Comparison of ENCODE assay signal across 15 cellular contexts in genomic region chr1:5950994-5951749, GRCh38.
"Had no signal": no experiment of that assay in that cellular context is flagged by ENCODE, and none has a peak within 500 bp of the region (broad histone marks: within the 10 kb centered on the region; RNA-seq: fewer than 3 reads in every experiment).

No MANE protein-coding gene starts in this region.

- H3K36me3 Mint-ChIP-seq: natural killer cell had no signal

- H3K4me3 ChIP-seq: lung, psoas muscle, right lobe of liver, spleen, upper lobe of left lung had no signal

- ATAC-seq: natural killer cell; psoas muscle; stimulated activated memory B cell treated with anti-CD40 and anti-IgM and Interleukin-4, amounts not matched to agents 10 μg/mL and 1 μg/mL and 100 μg/mL, for 72 hours had no signal

- H3K27me3 ChIP-seq: right lobe of liver, spleen, upper lobe of left lung had no signal

- DNase-seq: hypothalamus; natural killer cell; nucleus accumbens; spleen; stimulated activated CD4-positive, alpha-beta T cell treated with anti-CD3 and anti-CD28 coated beads, Interleukin-1b, Interleukin-23, amount 100 ng/mL, for 48 hours; upper lobe of left lung had no signal

- H3K36me3 ChIP-seq: right lobe of liver had no signal

- H3K9me3 Mint-ChIP-seq: activated naive CD4-positive, alpha-beta T cell treated with anti-CD3 and anti-CD28 coated beads, Interleukin-2, amount 50 U/mL, for 24 hours; activated T-helper 2 cell treated with anti-CD3 and anti-CD28 coated beads, Interferon-gamma antibody, Interleukin-2, Interleukin-4, amounts not matched to agents 10 μg/mL and 5 μg/mL and 100 μg/mL, durations not matched to agents 14 hours and 24 hours and 36 hours; central memory CD8-positive, alpha-beta T cell; dendritic cell treated with granulocyte-macrophage colony-stimulating factor and Interleukin-4, amounts not matched to agents 40 ng/mL and 50 ng/mL, for 4 days; natural killer cell; stimulated activated memory B cell treated with anti-CD40 and anti-IgM and Interleukin-4, amounts not matched to agents 10 μg/mL and 1 μg/mL and 100 μg/mL, for 72 hours; T-helper 2 cell treated with Interferon-gamma antibody and Interleukin-4, amounts not matched to agents 5 μg/mL and 100 μg/mL, for 36 hours had no signal

- H3K4me1 ChIP-seq: psoas muscle, upper lobe of left lung had no signal

- H3K9me3 ChIP-seq: psoas muscle, right lobe of liver, spleen, upper lobe of left lung had no signal

- H3K27ac Mint-ChIP-seq: activated naive CD4-positive, alpha-beta T cell treated with anti-CD3 and anti-CD28 coated beads, Interleukin-2, amount 50 U/mL, for 24 hours; activated T-helper 2 cell treated with anti-CD3 and anti-CD28 coated beads, Interferon-gamma antibody, Interleukin-2, Interleukin-4, amounts not matched to agents 10 μg/mL and 5 μg/mL and 100 μg/mL, durations not matched to agents 14 hours and 24 hours and 36 hours; dendritic cell treated with granulocyte-macrophage colony-stimulating factor and Interleukin-4, amounts not matched to agents 40 ng/mL and 50 ng/mL, for 4 days; natural killer cell; stimulated activated memory B cell treated with anti-CD40 and anti-IgM and Interleukin-4, amounts not matched to agents 10 μg/mL and 1 μg/mL and 100 μg/mL, for 72 hours; T-helper 2 cell treated with Interferon-gamma antibody and Interleukin-4, amounts not matched to agents 5 μg/mL and 100 μg/mL, for 36 hours had no signal

- H3K27me3 Mint-ChIP-seq: activated naive CD4-positive, alpha-beta T cell treated with anti-CD3 and anti-CD28 coated beads, Interleukin-2, amount 50 U/mL, for 24 hours; central memory CD8-positive, alpha-beta T cell; dendritic cell treated with granulocyte-macrophage colony-stimulating factor and Interleukin-4, amounts not matched to agents 40 ng/mL and 50 ng/mL, for 4 days; stimulated activated memory B cell treated with anti-CD40 and anti-IgM and Interleukin-4, amounts not matched to agents 10 μg/mL and 1 μg/mL and 100 μg/mL, for 72 hours had no signal

- H3K27ac ChIP-seq: psoas muscle, right lobe of liver, spleen, upper lobe of left lung had no signal

- H3K4me3 Mint-ChIP-seq: activated naive CD4-positive, alpha-beta T cell treated with anti-CD3 and anti-CD28 coated beads, Interleukin-2, amount 50 U/mL, for 24 hours; central memory CD8-positive, alpha-beta T cell; dendritic cell treated with granulocyte-macrophage colony-stimulating factor and Interleukin-4, amounts not matched to agents 40 ng/mL and 50 ng/mL, for 4 days; natural killer cell; stimulated activated memory B cell treated with anti-CD40 and anti-IgM and Interleukin-4, amounts not matched to agents 10 μg/mL and 1 μg/mL and 100 μg/mL, for 72 hours; T-helper 2 cell treated with Interferon-gamma antibody and Interleukin-4, amounts not matched to agents 5 μg/mL and 100 μg/mL, for 36 hours had no signal
